In the genomic region with DNA sequence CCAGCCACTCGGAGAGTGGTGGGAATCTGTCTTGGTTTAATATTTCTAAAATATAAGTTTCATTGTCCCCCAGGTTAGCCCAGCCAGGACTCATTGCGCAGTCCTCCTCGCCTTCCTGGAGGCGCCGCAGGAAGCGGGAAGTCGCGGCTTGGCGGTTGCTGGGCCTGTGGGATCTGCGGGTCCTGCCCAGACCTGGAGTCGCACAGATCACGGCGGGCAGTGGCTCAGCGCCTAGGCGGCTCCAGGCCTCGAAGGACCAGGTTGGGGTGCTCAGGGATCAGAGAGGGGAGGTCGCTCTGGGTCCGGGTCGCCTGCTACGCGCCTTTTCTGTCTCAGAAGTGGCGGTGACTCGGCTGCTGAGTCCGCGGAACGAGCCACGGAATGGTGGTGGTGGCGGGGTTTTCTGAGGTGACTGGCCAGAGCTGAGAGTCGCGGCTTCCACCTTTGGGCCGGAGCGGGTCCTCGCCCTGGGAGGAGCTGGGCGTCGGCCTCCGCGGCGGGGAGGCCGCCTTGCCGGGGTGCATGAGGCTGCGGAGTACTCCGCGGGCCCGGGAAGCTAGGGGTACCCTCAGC, we compare ENCODE assay signal across 16 cellular contexts. TPM values are rescaled to one million over a fixed set of nuclear protein-coding genes. Genes with fewer than 3 reads are reported as not detected.
DNase-seq lines count a peak whose midpoint lies in the region; ATAC-seq and TF ChIP-seq lines count a peak whose summit lies in the region.
"Had no signal": no experiment of that assay in that cellular context is flagged by ENCODE, and none has a peak within 500 bp of the region (broad histone marks: within the 10 kb centered on the region; RNA-seq: fewer than 3 reads in every experiment).

No MANE protein-coding gene starts in this region.

- no peaks in the 10 kb centered on the region for H4K20me1 ChIP-seq in mammary epithelial cell (ENCODE audit: insufficient read depth, low read length)

- H2AFZ ChIP-seq in mammary epithelial cell (ENCODE audit: low read depth, low read length) (no peak overlapping the region), neuronal stem cell (ENCODE audit: low read length) (peak overlapping the region; percentile 82)

- peak overlapping the region; percentile 14 for H3K18ac ChIP-seq in neuronal stem cell (ENCODE audit: low read length)

- H4K8ac ChIP-seq in neuronal stem cell (ENCODE audit: low read depth, low read length) = no peak overlapping the region

- H3K79me1 ChIP-seq in neuronal stem cell (ENCODE audit: low read depth, low read length) = no peaks in the 10 kb centered on the region

- H3K4me2 ChIP-seq in mammary epithelial cell (ENCODE audit: insufficient read depth, low read depth, low read length) (peak overlapping the region; percentile 9), neuronal stem cell (ENCODE audit: insufficient read depth, low read length, poor library complexity, severe bottlenecking) (no peak overlapping the region)

- H3K79me2 ChIP-seq in mammary epithelial cell (ENCODE audit: insufficient read depth, low read length) = no peaks in the 10 kb centered on the region

- CTCF ChIA-PET in mammary epithelial cell (lab: Charles Lee; ENCODE audit: low non-redundant PET) = no interaction called here

- H3K4me3 ChIP-seq in H7 (ENCODE audit: insufficient read depth, low read depth, low read length) (no peak overlapping the region), mammary epithelial cell (replicated peaks in 1 of 3; ENCODE audit: insufficient read depth in 1 of 3, low read depth in 2 of 3, low read length in 3 of 3) (no peak overlapping the region), neuronal stem cell (ENCODE audit: low read length in 2 of 2) (peak overlapping the region in 1 of 2 donors; percentile 20)

- DNase-seq in H7 (peak; percentile 77), mammary epithelial cell (no peak), neuronal stem cell (ENCODE audit: low spot score) (no peak), SK-N-DZ (ENCODE audit: low spot score) (no peak)
- DNase-seq in stimulated activated CD4-positive, alpha-beta T cell treated with anti-CD3 and anti-CD28 coated beads, Interleukin-4, amount 100 ng/mL, for 24 hours = no peak
- DNase-seq: cortex of kidney; GF-D8; left colon; NCI-H2171; stimulated activated CD4-positive, alpha-beta T cell treated with anti-CD3 and anti-CD28 coated beads, Interleukin-15, amount 100 ng/mL, for 24 hours had no signal

- no peak for TF ChIP-seq CTCF in mammary epithelial cell (conservative IDR thresholded peaks at IDR 0.05 in 1 of 2, IDR thresholded peaks at IDR 0.05 in 1 of 2; ENCODE audit: extremely low read depth in 1 of 2, insufficient read depth in 1 of 2, low read depth in 1 of 2, low read length in 2 of 2)

- no peaks in the 10 kb centered on the region for H3K36me3 ChIP-seq in H7 (replicated peaks; ENCODE audit: control insufficient read depth, insufficient read depth, low read length)
- no peaks in the 10 kb centered on the region for H3K36me3 ChIP-seq in mammary epithelial cell (ENCODE audit: insufficient read depth, low read length)
- H3K36me3 ChIP-seq in neuronal stem cell (replicated peaks in 1 of 2; ENCODE audit: control insufficient read depth in 2 of 2, insufficient read depth in 2 of 2, low read length in 2 of 2) = no peaks in the 10 kb centered on the region

- ATAC-seq in HG02884 (IDR thresholded peaks at IDR 0.05; ENCODE audit: unreplicated experiment) = no peak
- ATAC-seq: activated naive CD4-positive, alpha-beta T cell treated with anti-CD3 and anti-CD28 coated beads, Interleukin-2, amount 50 U/mL, for 72 hours; Panc1 had no signal

- H2AK5ac ChIP-seq in neuronal stem cell (ENCODE audit: low read depth, low read length) = no peak overlapping the region

- no peak overlapping the region for H2BK120ac ChIP-seq in neuronal stem cell (ENCODE audit: low read depth, low read length)

- 18% methylated on average over 37 of the region's 44 CpGs for WGBS in mammary epithelial cell (ENCODE audit: low coverage, missing lambda C conversion rate)
- WGBS in neuronal stem cell (ENCODE audit: extremely low coverage in 2 of 2, insufficient read length in 2 of 2, insufficient replicate concordance in 1 of 2), 2 donors = no CpG with 5 or more reads among the region's 44 CpGs

- H3K27me3 ChIP-seq in H7 (ENCODE audit: control insufficient read depth, insufficient read depth, low read length) (peaks cover 100% of the 10 kb centered on the region), mammary epithelial cell (ENCODE audit: insufficient read depth, low read length) (peaks cover 83% of the 10 kb centered on the region), neuronal stem cell (ENCODE audit: control insufficient read depth in 3 of 3, insufficient read depth in 3 of 3, low read depth in 1 of 3, low read length in 3 of 3) (peaks cover 76 to 100% (median 99%) of the 10 kb centered on the region in 3 experiments)

- H3K27ac ChIP-seq in mammary epithelial cell (ENCODE audit: insufficient read depth, low read depth, low read length) (no peak overlapping the region), neuronal stem cell (replicated peaks; ENCODE audit: low read length) (no peak overlapping the region)
- H3K27ac ChIP-seq: C4-2B had no signal

- no TSS peak for BruUV-seq in mammary epithelial cell (replicated peaks; lab: Mats Ljungman, UMichigan)

- H3K4me1 ChIP-seq in mammary epithelial cell (ENCODE audit: insufficient read depth, low read length) (no peaks in the 10 kb centered on the region), neuronal stem cell (ENCODE audit: control insufficient read depth in 2 of 2, insufficient read depth in 1 of 2, low read depth in 1 of 2, low read length in 2 of 2) (peaks cover 0 to 16% of the 10 kb centered on the region in 2 donors)

- H3K23ac ChIP-seq in neuronal stem cell (ENCODE audit: low read depth, low read length, poor library complexity) = no peak overlapping the region

- peaks cover 10% of the 10 kb centered on the region for H3K9me3 ChIP-seq in mammary epithelial cell (replicated peaks; ENCODE audit: insufficient read depth, low read length)
- H3K9me3 ChIP-seq in neuronal stem cell (replicated peaks in 1 of 2; ENCODE audit: control insufficient read depth in 2 of 2, insufficient read depth in 1 of 2, low read depth in 1 of 2, low read length in 2 of 2) = peaks cover 13 to 16% of the 10 kb centered on the region in 2 donors

- no peak overlapping the region for H3K14ac ChIP-seq in neuronal stem cell (ENCODE audit: low read length)

- no peak overlapping the region for H4K91ac ChIP-seq in neuronal stem cell (ENCODE audit: low read depth, low read length, poor library complexity)

- H2BK12ac ChIP-seq in neuronal stem cell (ENCODE audit: low read length) = no peak overlapping the region

- H2BK5ac ChIP-seq in neuronal stem cell (ENCODE audit: low read length) = no peak overlapping the region

- dilution Hi-C loops in mammary epithelial cell (cut with HindIII; ENCODE audit: low sequenced_read_pairs) = no loop called here

- no peak overlapping the region for H2BK15ac ChIP-seq in neuronal stem cell (ENCODE audit: low read length)

- intact Hi-C loops in mammary epithelial cell (cut with micrococcal nuclease) = no loop called here

- in situ Hi-C loops in mammary epithelial cell (cut with MboI; ENCODE audit: low sequenced_read_pairs in 2 of 2) = no loop called here

- H3K4ac ChIP-seq in neuronal stem cell (ENCODE audit: low read length) = no peak overlapping the region

- no peak overlapping the region for H3K9ac ChIP-seq in mammary epithelial cell (ENCODE audit: insufficient read depth, low read length)
- H3K9ac ChIP-seq in neuronal stem cell (ENCODE audit: low read depth, low read length, poor library complexity) = no peak overlapping the region

RNA-seq across cellular contexts. Expression of a gene that starts 2.7 kb away (rescaled TPM):
- total RNA-seq in H7 (2014; rRNA removed; shearing (Covaris generic)) = not detected in 2 replicates
- total RNA-seq in mammary epithelial cell = not detected
- polyA plus RNA-seq in mammary epithelial cell = not detected
- not detected for polyA minus RNA-seq in mammary epithelial cell
- polyA plus RNA-seq in neuronal stem cell (2013, experiment 1 of 2) = not detected
- not detected for polyA plus RNA-seq in neuronal stem cell (2013, experiment 2 of 2)
- polyA plus RNA-seq in SK-N-DZ (2014; cell fraction: cytosol; rRNA removed) = 1.6 and 2.3 TPM in 2 replicates
- polyA plus RNA-seq in SK-N-DZ (2014; cell fraction: nucleus; rRNA removed) = 2.0 and 10.4 TPM in 2 replicates
- total RNA-seq: activated CD8-positive, alpha-beta memory T cell treated with anti-CD3 and anti-CD28 coated beads for 36 hours; activated naive CD4-positive, alpha-beta T cell treated with anti-CD3 and anti-CD28 coated beads, Interleukin-2, amount 50 U/mL, for 72 hours; T-helper 2 cell treated with Interferon-gamma antibody and Interleukin-4, amounts not matched to agents 100 ng/mL and 5 ng/mL, for 36 hours had no signal

RNA-seq across cellular contexts. Expression of a gene that starts 8.4 kb away (rescaled TPM):
- not detected in 2 replicates for total RNA-seq in H7 (2014; rRNA removed; shearing (Covaris generic))
- total RNA-seq in mammary epithelial cell = not detected
- polyA plus RNA-seq in mammary epithelial cell = not detected
- not detected for polyA minus RNA-seq in mammary epithelial cell
- not detected for polyA plus RNA-seq in neuronal stem cell (2013, experiment 1 of 2)
- not detected for polyA plus RNA-seq in neuronal stem cell (2013, experiment 2 of 2)
- polyA plus RNA-seq in SK-N-DZ (2014; cell fraction: cytosol; rRNA removed) = 2.6 and 11.6 TPM in 2 replicates
- 47.5 and 55.4 TPM in 2 replicates for polyA plus RNA-seq in SK-N-DZ (2014; cell fraction: nucleus; rRNA removed)
- total RNA-seq: activated CD8-positive, alpha-beta memory T cell treated with anti-CD3 and anti-CD28 coated beads for 36 hours; activated naive CD4-positive, alpha-beta T cell treated with anti-CD3 and anti-CD28 coated beads, Interleukin-2, amount 50 U/mL, for 72 hours; T-helper 2 cell treated with Interferon-gamma antibody and Interleukin-4, amounts not matched to agents 100 ng/mL and 5 ng/mL, for 36 hours had no signal

RNA-seq across cellular contexts. Expression of a gene that starts 28.7 kb away (rescaled TPM):
- not detected in 2 replicates for total RNA-seq in H7 (2014; rRNA removed; shearing (Covaris generic))
- total RNA-seq in mammary epithelial cell = not detected
- polyA plus RNA-seq in mammary epithelial cell = not detected
- polyA minus RNA-seq in mammary epithelial cell = not detected
- polyA plus RNA-seq in neuronal stem cell (2013, experiment 1 of 2) = not detected
- not detected for polyA plus RNA-seq in neuronal stem cell (2013, experiment 2 of 2)
- 0.66 and 1.1 TPM in 2 replicates for polyA plus RNA-seq in SK-N-DZ (2014; cell fraction: cytosol; rRNA removed)
- polyA plus RNA-seq in SK-N-DZ (2014; cell fraction: nucleus; rRNA removed) = 2.0 and 2.8 TPM in 2 replicates
- total RNA-seq: activated CD8-positive, alpha-beta memory T cell treated with anti-CD3 and anti-CD28 coated beads for 36 hours; activated naive CD4-positive, alpha-beta T cell treated with anti-CD3 and anti-CD28 coated beads, Interleukin-2, amount 50 U/mL, for 72 hours; T-helper 2 cell treated with Interferon-gamma antibody and Interleukin-4, amounts not matched to agents 100 ng/mL and 5 ng/mL, for 36 hours had no signal

RNA-seq across cellular contexts. Expression of a gene that starts 30.3 kb away (rescaled TPM):
- not detected in 2 replicates for total RNA-seq in H7 (2014; rRNA removed; shearing (Covaris generic))
- under 1 TPM in 1 of 2 donors, not detected in 1; 0.16 TPM for total RNA-seq in mammary epithelial cell
- polyA plus RNA-seq in mammary epithelial cell = not detected
- not detected for polyA minus RNA-seq in mammary epithelial cell
- not detected for polyA plus RNA-seq in neuronal stem cell (2013, experiment 1 of 2)
- polyA plus RNA-seq in neuronal stem cell (2013, experiment 2 of 2) = not detected
- 28.1 and 35.4 TPM in 2 replicates for polyA plus RNA-seq in SK-N-DZ (2014; cell fraction: cytosol; rRNA removed)
- polyA plus RNA-seq in SK-N-DZ (2014; cell fraction: nucleus; rRNA removed) = 28.0 and 35.7 TPM in 2 replicates
- total RNA-seq: activated CD8-positive, alpha-beta memory T cell treated with anti-CD3 and anti-CD28 coated beads for 36 hours; activated naive CD4-positive, alpha-beta T cell treated with anti-CD3 and anti-CD28 coated beads, Interleukin-2, amount 50 U/mL, for 72 hours; T-helper 2 cell treated with Interferon-gamma antibody and Interleukin-4, amounts not matched to agents 100 ng/mL and 5 ng/mL, for 36 hours had no signal

RNA-seq across cellular contexts. Expression of a gene that starts 37.2 kb away (rescaled TPM):
- total RNA-seq in H7 (2014; rRNA removed; shearing (Covaris generic)) = 0.10 TPM in 1 of 2 replicates, not detected in the other
- not detected for total RNA-seq in mammary epithelial cell
- not detected for polyA plus RNA-seq in mammary epithelial cell
- not detected for polyA minus RNA-seq in mammary epithelial cell
- polyA plus RNA-seq in neuronal stem cell (2013, experiment 1 of 2) = not detected
- not detected for polyA plus RNA-seq in neuronal stem cell (2013, experiment 2 of 2)
- polyA plus RNA-seq in SK-N-DZ (2014; cell fraction: cytosol; rRNA removed) = 20.1 and 20.4 TPM in 2 replicates
- 15.7 and 22.6 TPM in 2 replicates for polyA plus RNA-seq in SK-N-DZ (2014; cell fraction: nucleus; rRNA removed)
- total RNA-seq: activated CD8-positive, alpha-beta memory T cell treated with anti-CD3 and anti-CD28 coated beads for 36 hours; activated naive CD4-positive, alpha-beta T cell treated with anti-CD3 and anti-CD28 coated beads, Interleukin-2, amount 50 U/mL, for 72 hours; T-helper 2 cell treated with Interferon-gamma antibody and Interleukin-4, amounts not matched to agents 100 ng/mL and 5 ng/mL, for 36 hours had no signal
